ENCODE assay signal across 21 cellular contexts in the genomic region with DNA sequence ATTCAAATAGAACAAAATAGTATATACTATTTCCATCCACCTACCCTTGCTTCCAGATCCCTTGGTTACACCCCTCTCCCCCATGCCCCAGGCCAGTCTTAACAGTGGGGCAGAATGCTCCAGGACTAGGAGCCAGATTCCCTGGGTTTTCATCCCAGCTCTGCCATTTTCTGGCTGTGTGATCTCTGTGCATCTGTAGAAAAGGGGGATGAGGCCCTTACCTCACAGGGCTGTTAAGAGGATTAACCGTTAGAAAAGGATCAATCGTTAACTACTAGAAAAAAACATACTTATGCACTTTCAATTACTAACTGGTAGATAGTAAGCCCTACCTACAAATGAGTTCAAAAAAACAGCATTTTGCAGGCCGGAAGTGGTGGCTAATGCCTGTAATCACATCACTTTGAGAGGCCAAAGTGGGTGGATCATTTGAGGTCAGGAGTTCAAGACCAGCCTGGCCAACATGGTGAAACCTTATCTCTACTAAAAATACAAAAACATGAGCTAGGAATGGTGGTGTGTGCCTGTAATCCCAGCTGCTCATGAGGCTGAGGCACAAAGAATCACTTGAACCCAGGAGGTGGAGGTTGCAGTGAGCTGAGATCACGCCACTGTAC. TPM values are rescaled to one million over a fixed set of nuclear protein-coding genes. Genes with fewer than 3 reads are reported as not detected.
DNase-seq lines count a peak whose midpoint lies in the region; ATAC-seq and TF ChIP-seq lines count a peak whose summit lies in the region.
"Had no signal": no experiment of that assay in that cellular context is flagged by ENCODE, and none has a peak within 500 bp of the region (broad histone marks: within the 10 kb centered on the region; RNA-seq: fewer than 3 reads in every experiment).

No MANE protein-coding gene starts in this region.

- H3K27me3 Mint-ChIP-seq in activated CD4-positive, alpha-beta T cell treated with anti-CD3 and anti-CD28 coated beads, Interleukin-2, amount 10 ng/mL, durations not matched to agents 24 days and 14 days, result no peaks in the 10 kb centered on the region
- no peaks in the 10 kb centered on the region for H3K27me3 Mint-ChIP-seq in WTC11 (ENCODE audit: low read depth)
- H3K27me3 Mint-ChIP-seq in mesothelial cell of epicardium (ENCODE audit: low read depth), result no peaks in the 10 kb centered on the region
- H3K27me3 Mint-ChIP-seq: B cell, IgD-negative memory B cell had no signal

- no peaks in the 10 kb centered on the region for H3K27me3 ChIP-seq in MG63
- H3K27me3 ChIP-seq: dorsolateral prefrontal cortex, foreskin keratinocyte, hepatocyte had no signal

- H3K4me3 ChIP-seq in MG63 (no peak overlapping the region), foreskin fibroblast (ENCODE audit: low read depth in 1 of 2, low read length in 2 of 2) (no peak overlapping the region)
- H3K4me3 ChIP-seq: dorsolateral prefrontal cortex, GM23338, hepatocyte had no signal

- no peaks in the 10 kb centered on the region for H3K9me3 ChIP-seq in MG63

- H3K4me1 Mint-ChIP-seq in activated CD4-positive, alpha-beta T cell treated with anti-CD3 and anti-CD28 coated beads, Interleukin-2, amount 10 ng/mL, durations not matched to agents 24 days and 14 days, result peaks cover 22% of the 10 kb centered on the region
- H3K4me1 Mint-ChIP-seq in WTC11 (peaks cover 31% of the 10 kb centered on the region), mesothelial cell of epicardium (peaks cover 8% of the 10 kb centered on the region)
- H3K4me1 Mint-ChIP-seq: B cell had no signal

- ATAC-seq in WTC11 (no peak), HG02840 (IDR thresholded peaks at IDR 0.05; ENCODE audit: low FRiP score, unreplicated experiment) (no peak)
- ATAC-seq: foreskin keratinocyte, GM23338, PC-3 had no signal

- peak; percentile 50 for DNase-seq in activated CD4-positive, alpha-beta T cell treated with anti-CD3 and anti-CD28 coated beads, Interleukin-2, amount 10 ng/mL, durations not matched to agents 24 days and 14 days
- DNase-seq in activated CD4-positive, alpha-beta T cell treated with anti-CD3 and anti-CD28 coated beads, Interleukin-2, amount 50 U/mL, for 48 hours, result no peak
- DNase-seq in MG63 (peak; percentile 3), WTC11 (ENCODE audit: low spot score) (no peak), mesothelial cell of epicardium (ENCODE audit: low spot score in 2 of 2, unreplicated experiment in 2 of 2) (no peak), SIG-M5 (lab: John Stamatoyannopoulos, UW) (no peak), foreskin fibroblast (no peak)
- DNase-seq: activated naive CD4-positive, alpha-beta T cell; amygdala; dorsolateral prefrontal cortex; foreskin keratinocyte; immature natural killer cell; MM.1S; NCI-H2171; PC-3; posterior cingulate gyrus had no signal

- POLR2A ChIA-PET in WTC11 (lab: Charles Lee), result no interaction called here

- H3K4me3 Mint-ChIP-seq in activated CD4-positive, alpha-beta T cell treated with anti-CD3 and anti-CD28 coated beads, Interleukin-2, amount 10 ng/mL, durations not matched to agents 24 days and 14 days, result no peak overlapping the region
- no peak overlapping the region for H3K4me3 Mint-ChIP-seq in WTC11
- H3K4me3 Mint-ChIP-seq in mesothelial cell of epicardium, result no peak overlapping the region
- H3K4me3 Mint-ChIP-seq: B cell, GM23338, IgD-negative memory B cell had no signal

- no peak for TF ChIP-seq CTCF in WTC11 (IDR thresholded peaks at IDR 0.05)
- no peak for TF ChIP-seq CTCF in mesothelial cell of epicardium (IDR thresholded peaks at IDR 0.05; ENCODE audit: unreplicated experiment)
- no peak for TF ChIP-seq CTCF in foreskin fibroblast (IDR thresholded peaks at IDR 0.05; ENCODE audit: low read depth, low read length)

- no peaks in the 10 kb centered on the region for H3K36me3 Mint-ChIP-seq in activated CD4-positive, alpha-beta T cell treated with anti-CD3 and anti-CD28 coated beads, Interleukin-2, amount 10 ng/mL, durations not matched to agents 24 days and 14 days (ENCODE audit: low read depth)
- H3K36me3 Mint-ChIP-seq in WTC11 (no peaks in the 10 kb centered on the region), mesothelial cell of epicardium (no peaks in the 10 kb centered on the region)
- H3K36me3 Mint-ChIP-seq: IgD-negative memory B cell, immature natural killer cell had no signal

- H3K9me3 Mint-ChIP-seq in activated CD4-positive, alpha-beta T cell treated with anti-CD3 and anti-CD28 coated beads, Interleukin-2, amount 10 ng/mL, durations not matched to agents 24 days and 14 days, result no peaks in the 10 kb centered on the region
- no peaks in the 10 kb centered on the region for H3K9me3 Mint-ChIP-seq in WTC11
- H3K9me3 Mint-ChIP-seq in mesothelial cell of epicardium, result no peaks in the 10 kb centered on the region
- H3K9me3 Mint-ChIP-seq: GM23338, IgD-negative memory B cell, immature natural killer cell had no signal

- H3K36me3 ChIP-seq in MG63, result no peaks in the 10 kb centered on the region; the same call in 1 of the 2 replicates

- no peak overlapping the region for H3K27ac Mint-ChIP-seq in activated CD4-positive, alpha-beta T cell treated with anti-CD3 and anti-CD28 coated beads, Interleukin-2, amount 10 ng/mL, durations not matched to agents 24 days and 14 days
- no peak overlapping the region for H3K27ac Mint-ChIP-seq in WTC11
- H3K27ac Mint-ChIP-seq in mesothelial cell of epicardium, result peak overlapping the region; percentile 53
- H3K27ac Mint-ChIP-seq: B cell, GM23338 had no signal

- intact Hi-C loops in activated CD4-positive, alpha-beta T cell treated with anti-CD3 and anti-CD28 coated beads, Interleukin-2, amount 10 ng/mL, durations not matched to agents 24 days and 14 days (cut with micrococcal nuclease), result no loop called here

- CTCF ChIA-PET in WTC11 (lab: Charles Lee), result interaction anchor here (1.2 kb wide), 1 partner anchor 135 kb away, joined by 5 read pairs; no protein-coding TSS in a partner anchor

TF ChIP-seq in WTC11, 78 proteins besides CTCF, POLR2A, EP300 and RAD21:
- TF ChIP-seq, protein P1, sequence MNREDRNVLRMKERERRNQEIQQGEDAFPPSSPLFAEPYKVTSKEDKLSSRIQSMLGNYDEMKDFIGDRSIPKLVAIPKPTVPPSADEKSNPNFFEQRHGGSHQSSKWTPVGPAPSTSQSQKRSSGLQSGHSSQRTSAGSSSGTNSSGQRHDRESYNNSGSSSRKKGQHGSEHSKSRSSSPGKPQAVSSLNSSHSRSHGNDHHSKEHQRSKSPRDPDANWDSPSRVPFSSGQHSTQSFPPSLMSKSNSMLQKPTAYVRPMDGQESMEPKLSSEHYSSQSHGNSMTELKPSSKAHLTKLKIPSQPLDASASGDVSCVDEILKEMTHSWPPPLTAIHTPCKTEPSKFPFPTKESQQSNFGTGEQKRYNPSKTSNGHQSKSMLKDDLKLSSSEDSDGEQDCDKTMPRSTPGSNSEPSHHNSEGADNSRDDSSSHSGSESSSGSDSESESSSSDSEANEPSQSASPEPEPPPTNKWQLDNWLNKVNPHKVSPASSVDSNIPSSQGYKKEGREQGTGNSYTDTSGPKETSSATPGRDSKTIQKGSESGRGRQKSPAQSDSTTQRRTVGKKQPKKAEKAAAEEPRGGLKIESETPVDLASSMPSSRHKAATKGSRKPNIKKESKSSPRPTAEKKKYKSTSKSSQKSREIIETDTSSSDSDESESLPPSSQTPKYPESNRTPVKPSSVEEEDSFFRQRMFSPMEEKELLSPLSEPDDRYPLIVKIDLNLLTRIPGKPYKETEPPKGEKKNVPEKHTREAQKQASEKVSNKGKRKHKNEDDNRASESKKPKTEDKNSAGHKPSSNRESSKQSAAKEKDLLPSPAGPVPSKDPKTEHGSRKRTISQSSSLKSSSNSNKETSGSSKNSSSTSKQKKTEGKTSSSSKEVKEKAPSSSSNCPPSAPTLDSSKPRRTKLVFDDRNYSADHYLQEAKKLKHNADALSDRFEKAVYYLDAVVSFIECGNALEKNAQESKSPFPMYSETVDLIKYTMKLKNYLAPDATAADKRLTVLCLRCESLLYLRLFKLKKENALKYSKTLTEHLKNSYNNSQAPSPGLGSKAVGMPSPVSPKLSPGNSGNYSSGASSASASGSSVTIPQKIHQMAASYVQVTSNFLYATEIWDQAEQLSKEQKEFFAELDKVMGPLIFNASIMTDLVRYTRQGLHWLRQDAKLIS (CRISPR knock-in tag; IDR thresholded peaks at IDR 0.05; ENCODE audit: borderline replicate concordance), result no peak
- peak; percentile 30; the same call in 1 of the 2 replicates for TF ChIP-seq ZMAT4 (CRISPR knock-in tag; IDR thresholded peaks at IDR 0.05)
- no peak for TF ChIP-seq E2F5 (CRISPR knock-in tag; IDR thresholded peaks at IDR 0.05)
- no peak for TF ChIP-seq ZNF263 (CRISPR knock-in tag; IDR thresholded peaks at IDR 0.05; ENCODE audit: low read depth)

RNA-seq across cellular contexts. Expression of gene EBLN2, which starts 11.7 kb away (rescaled TPM):
- total RNA-seq in activated CD4-positive, alpha-beta T cell treated with anti-CD3 and anti-CD28 coated beads, Interleukin-2, amount 10 ng/mL, durations not matched to agents 24 days and 14 days, result 7.2 and 7.8 TPM in 2 replicates
- 0.79 and 1.1 TPM in 2 replicates for total RNA-seq in MG63 (2014; rRNA removed; shearing (Covaris generic); ENCODE audit: low replicate concordance)
- total RNA-seq in WTC11 (2021) (2.3 to 4.3 TPM (median 3.1 TPM) in 3 replicates), mesothelial cell of epicardium (10.5 to 11.3 TPM (median 10.7 TPM) in 3 replicates)

Comparison
In these comparisons a context has a peak if more than half of its experiments do, and no peak if none do; other contexts are left out.
1. DNase-seq: peak in activated CD4-positive, alpha-beta T cell treated with anti-CD3 and anti-CD28 coated beads, Interleukin-2, amount 10 ng/mL, durations not matched to agents 24 days and 14 days (single experiment) and MG63 (single experiment); none in activated CD4-positive, alpha-beta T cell treated with anti-CD3 and anti-CD28 coated beads, Interleukin-2, amount 50 U/mL, for 48 hours (0 of 2), WTC11 (single experiment), mesothelial cell of epicardium (0 of 2), SIG-M5 (single experiment) and foreskin fibroblast (0 of 2).